In genomic region chr3:106699093-106699492, GRCh38 we compare ENCODE assay signal across 19 cellular contexts.
A peak's percentile ranks its signal among the peaks of the same experiment; 100 is the strongest.
DNase-seq lines count a peak whose midpoint lies in the region; ATAC-seq lines count a peak whose summit lies in the region.
"Had no signal": no experiment of that assay in that cellular context is flagged by ENCODE, and none has a peak within 500 bp of the region (broad histone marks: within the 10 kb centered on the region; RNA-seq: fewer than 3 reads in every experiment).

No MANE protein-coding gene starts in this region.

- no peak overlapping the region for H2AFZ ChIP-seq in neuronal stem cell (ENCODE audit: low read length)

- H2AK5ac ChIP-seq in neuronal stem cell (ENCODE audit: low read depth, low read length) = no peak overlapping the region

- H3K4ac ChIP-seq in neuronal stem cell (ENCODE audit: low read length) = no peak overlapping the region

- no peak overlapping the region for H3K18ac ChIP-seq in neuronal stem cell (ENCODE audit: low read length)

- H3K9me3 ChIP-seq in neuronal stem cell (replicated peaks in 1 of 2; ENCODE audit: control insufficient read depth in 2 of 2, insufficient read depth in 1 of 2, low read depth in 1 of 2, low read length in 2 of 2) = no peaks in the 10 kb centered on the region
- H3K9me3 ChIP-seq: BLaER1, gastrocnemius medialis, psoas muscle, spleen, transverse colon had no signal

- no peak overlapping the region for H2BK5ac ChIP-seq in neuronal stem cell (ENCODE audit: low read length)

- H3K79me1 ChIP-seq in neuronal stem cell (ENCODE audit: low read depth, low read length) = no peaks in the 10 kb centered on the region

- H3K4me1 ChIP-seq in neuronal stem cell (ENCODE audit: control insufficient read depth in 2 of 2, insufficient read depth in 1 of 2, low read depth in 1 of 2, low read length in 2 of 2) = peaks cover 3 to 4% of the 10 kb centered on the region in 2 donors
- H3K4me1 ChIP-seq: BLaER1, gastrocnemius medialis, psoas muscle, spleen, transverse colon had no signal

- H4K91ac ChIP-seq in neuronal stem cell (ENCODE audit: low read depth, low read length, poor library complexity) = no peak overlapping the region

- peak overlapping the region; percentile 1 for H3K27ac ChIP-seq in neuronal stem cell (replicated peaks; ENCODE audit: low read length)
- H3K27ac ChIP-seq: BLaER1, gastrocnemius medialis, psoas muscle, spleen, transverse colon had no signal

- no peak overlapping the region for H3K23ac ChIP-seq in neuronal stem cell (ENCODE audit: low read depth, low read length, poor library complexity)

- no peak overlapping the region for H2BK12ac ChIP-seq in neuronal stem cell (ENCODE audit: low read length)

- no peak for ATAC-seq in HG03196 (IDR thresholded peaks at IDR 0.05; ENCODE audit: unreplicated experiment)
- ATAC-seq: activated T-helper 17 cell treated with anti-CD3 and anti-CD28 coated beads, Interleukin-2, amount 50 U/mL, for 72 hours; gastrocnemius medialis; HCT116; psoas muscle had no signal

- H4K8ac ChIP-seq in neuronal stem cell (ENCODE audit: low read depth, low read length) = no peak overlapping the region

- no peak overlapping the region for H3K9ac ChIP-seq in neuronal stem cell (ENCODE audit: low read depth, low read length, poor library complexity)
- H3K9ac ChIP-seq: BLaER1 had no signal

- no peak overlapping the region for H2BK15ac ChIP-seq in neuronal stem cell (ENCODE audit: low read length)

- no peak overlapping the region for H3K4me2 ChIP-seq in neuronal stem cell (ENCODE audit: insufficient read depth, low read length, poor library complexity, severe bottlenecking)
- H3K4me2 ChIP-seq: BLaER1 had no signal

- no CpG with 5 or more reads among the region's 2 CpGs for WGBS in neuronal stem cell (ENCODE audit: extremely low coverage in 2 of 2, insufficient read length in 2 of 2, insufficient replicate concordance in 1 of 2), 2 donors

- H3K14ac ChIP-seq in neuronal stem cell (ENCODE audit: low read length) = no peak overlapping the region

- no peaks in the 10 kb centered on the region for H3K27me3 ChIP-seq in neuronal stem cell (ENCODE audit: control insufficient read depth in 3 of 3, insufficient read depth in 3 of 3, low read depth in 1 of 3, low read length in 3 of 3)
- H3K27me3 ChIP-seq: BLaER1, gastrocnemius medialis, spleen, transverse colon had no signal

- no peaks in the 10 kb centered on the region for H3K36me3 ChIP-seq in neuronal stem cell (replicated peaks in 1 of 2; ENCODE audit: control insufficient read depth in 2 of 2, insufficient read depth in 2 of 2, low read length in 2 of 2)
- H3K36me3 ChIP-seq: BLaER1, gastrocnemius medialis, spleen, transverse colon had no signal

- peak; percentile 25 for DNase-seq in DMS 273 (lab: John Stamatoyannopoulos, UW; ENCODE audit: unreplicated experiment)
- no peak for DNase-seq in DMS 273 treated with DMSO at 0.1 percent for 48 hours (lab: John Stamatoyannopoulos, UW)
- DNase-seq in NCI-H2081 (lab: John Stamatoyannopoulos, UW) = peak; percentile 67 to 93
- peak; percentile 37 for DNase-seq in astrocyte of the hippocampus (ENCODE audit: low read depth, low spot score)
- DNase-seq in neuronal stem cell (ENCODE audit: low spot score) = peak; percentile 8
- DNase-seq in central memory CD4-positive, alpha-beta T cell = no peak
- no peak for DNase-seq in stimulated activated CD4-positive, alpha-beta T cell treated with anti-CD3 and anti-CD28 coated beads, Interleukin-12 subunit alpha, Interleukin-12 subunit beta, amount 100 ng/mL, for 4 hours
- DNase-seq: 8988T; activated B cell treated with CpG ODN at 0.5 μM for 24 hours; gastrocnemius medialis; NK-92 treated with Interleukin-12 subunit alpha and Interleukin-12 subunit beta, amount 100 ng/mL, for 24 hours; psoas muscle; spleen; stimulated activated naive CD4-positive, alpha-beta T cell; transverse colon had no signal

- no peak overlapping the region for H2BK120ac ChIP-seq in neuronal stem cell (ENCODE audit: low read depth, low read length)

- H3K4me3 ChIP-seq in neuronal stem cell (ENCODE audit: low read length in 2 of 2) = no peak overlapping the region
- H3K4me3 ChIP-seq: BLaER1, gastrocnemius medialis, psoas muscle, spleen, transverse colon had no signal

Comparison
In these comparisons a context has a peak if more than half of its experiments do, and no peak if none do; other contexts are left out.
1. DNase-seq: peak in DMS 273 (single experiment), NCI-H2081 (2 of 2), astrocyte of the hippocampus (single experiment) and neuronal stem cell (single experiment); none in DMS 273 treated with DMSO at 0.1 percent for 48 hours (single experiment), central memory CD4-positive, alpha-beta T cell (single experiment) and stimulated activated CD4-positive, alpha-beta T cell treated with anti-CD3 and anti-CD28 coated beads, Interleukin-12 subunit alpha, Interleukin-12 subunit beta, amount 100 ng/mL, for 4 hours (single experiment).